28 cellular contexts compared by ENCODE assay signal in genomic region chrX:96052078-96052477, GRCh38.
DNase-seq lines count a peak whose midpoint lies in the region; ATAC-seq, FAIRE-seq and TF ChIP-seq lines count a peak whose summit lies in the region.
"Had no signal": no experiment of that assay in that cellular context is flagged by ENCODE, and none has a peak within 500 bp of the region (broad histone marks: within the 10 kb centered on the region; RNA-seq: fewer than 3 reads in every experiment).

No MANE protein-coding gene starts in this region.

- H3K4me1 ChIP-seq in astrocyte (ENCODE audit: insufficient read depth, low read length) (no peaks in the 10 kb centered on the region), lower lobe of right lung (no peaks in the 10 kb centered on the region)
- H3K4me1 ChIP-seq: BE2C, BLaER1 had no signal

- H3K27me3 Mint-ChIP-seq in astrocyte (ENCODE audit: low read depth, unreplicated experiment), result no peaks in the 10 kb centered on the region
- H3K27me3 Mint-ChIP-seq: CD4-positive, alpha-beta memory T cell; CD4-positive, CD25-positive, alpha-beta regulatory T cell had no signal

- no peaks in the 10 kb centered on the region for H3K4me1 Mint-ChIP-seq in astrocyte (ENCODE audit: low read depth, unreplicated experiment)
- H3K4me1 Mint-ChIP-seq: CD14-positive monocyte; CD4-positive, alpha-beta memory T cell; CD4-positive, CD25-positive, alpha-beta regulatory T cell; CD8-positive, alpha-beta memory T cell had no signal

- no peaks in the 10 kb centered on the region for H3K36me3 Mint-ChIP-seq in astrocyte (ENCODE audit: low read depth, unreplicated experiment)
- H3K36me3 Mint-ChIP-seq: CD14-positive monocyte; CD4-positive, alpha-beta memory T cell; CD4-positive, CD25-positive, alpha-beta regulatory T cell; CD8-positive, alpha-beta memory T cell had no signal

- intact Hi-C loops in lower lobe of right lung (cut with DNase I), result no loop called here

- H3K4me2 ChIP-seq in astrocyte (ENCODE audit: low read length), result no peak overlapping the region
- H3K4me2 ChIP-seq: BLaER1 had no signal

- H3K4me3 ChIP-seq in astrocyte (ENCODE audit: insufficient read depth, low read depth, low read length), result no peak overlapping the region
- H3K4me3 ChIP-seq in epithelial cell of esophagus (ENCODE audit: low read length), result no peak overlapping the region
- H3K4me3 ChIP-seq in lower lobe of right lung, result no peak overlapping the region
- H3K4me3 ChIP-seq: BLaER1, GM12878 had no signal

- no peak overlapping the region for H3K4me3 Mint-ChIP-seq in astrocyte (ENCODE audit: unreplicated experiment)
- H3K4me3 Mint-ChIP-seq: CD14-positive monocyte; CD4-positive, alpha-beta memory T cell; CD4-positive, CD25-positive, alpha-beta regulatory T cell; CD8-positive, alpha-beta memory T cell had no signal

- H3K9ac ChIP-seq in astrocyte (ENCODE audit: low read length), result no peak overlapping the region
- H3K9ac ChIP-seq: BLaER1 had no signal

- H3K9me3 ChIP-seq in astrocyte (ENCODE audit: insufficient read depth, low read depth, low read length) (no peaks in the 10 kb centered on the region), lower lobe of right lung (no peaks in the 10 kb centered on the region)
- H3K9me3 ChIP-seq: BE2C had no signal

- no peaks in the 10 kb centered on the region for H3K9me3 Mint-ChIP-seq in astrocyte (ENCODE audit: unreplicated experiment)

- no peaks in the 10 kb centered on the region for H4K20me1 ChIP-seq in astrocyte (ENCODE audit: insufficient read depth, low read length)
- H4K20me1 ChIP-seq: BLaER1 had no signal

- peak; percentile 87 for FAIRE-seq in astrocyte (lab: Jason Lieb, UNC)
- FAIRE-seq: GM12878, GM12892, GM18507, GM19239 had no signal

- no peak for TF ChIP-seq CTCF in astrocyte (IDR thresholded peaks at IDR 0.05; ENCODE audit: insufficient read depth, low read depth, low read length)
- TF ChIP-seq CTCF in epithelial cell of esophagus (IDR thresholded peaks at IDR 0.05; ENCODE audit: insufficient read depth, low read depth, low read length, missing control alignments), result no peak
- TF ChIP-seq CTCF in lower lobe of right lung (IDR thresholded peaks at IDR 0.05), result no peak

- H3K27ac Mint-ChIP-seq in astrocyte (ENCODE audit: unreplicated experiment), result no peak overlapping the region
- H3K27ac Mint-ChIP-seq: CD14-positive monocyte; CD4-positive, alpha-beta memory T cell; CD4-positive, CD25-positive, alpha-beta regulatory T cell; CD8-positive, alpha-beta memory T cell had no signal

- no peaks in the 10 kb centered on the region for H3K79me2 ChIP-seq in astrocyte (ENCODE audit: insufficient read depth, low read length)

- no peaks in the 10 kb centered on the region for H3K36me3 ChIP-seq in astrocyte (ENCODE audit: insufficient read depth, low read length)
- no peaks in the 10 kb centered on the region for H3K36me3 ChIP-seq in lower lobe of right lung
- H3K36me3 ChIP-seq: BE2C, BLaER1 had no signal

- no peak for ATAC-seq in GM19035 (IDR thresholded peaks at IDR 0.05; ENCODE audit: unreplicated experiment)
- ATAC-seq in lower lobe of right lung, result no peak
- ATAC-seq: GM12878 had no signal

- H3K27me3 ChIP-seq in astrocyte (ENCODE audit: insufficient read depth, low read length) (no peaks in the 10 kb centered on the region), lower lobe of right lung (ENCODE audit: low read depth) (no peaks in the 10 kb centered on the region)
- H3K27me3 ChIP-seq: BE2C had no signal

- H3K27ac ChIP-seq in astrocyte (ENCODE audit: low read depth, low read length) (no peak overlapping the region), lower lobe of right lung (no peak overlapping the region)
- H3K27ac ChIP-seq: BLaER1 had no signal

- DNase-seq in HT-29 (ENCODE audit: low spot score) (peak; percentile 36), HuH-7.5 (ENCODE audit: low spot score) (peak; percentile 0), astrocyte (ENCODE audit: low read depth) (no peak), epithelial cell of esophagus (ENCODE audit: low read depth) (peak; percentile 50), NCI-H524 treated with DMSO at 0.1 percent for 48 hours (lab: John Stamatoyannopoulos, UW) (no peak), NCI-H748 (lab: John Stamatoyannopoulos, UW; ENCODE audit: unreplicated experiment) (no peak), lower lobe of right lung (no peak)
- DNase-seq: 8988T; ACHN; BE2C; C1 segment of cervical spinal cord; CD4-positive, alpha-beta memory T cell; CD4-positive, CD25-positive, alpha-beta regulatory T cell; CD8-positive, alpha-beta memory T cell; COR-L47; DMS 273 treated with DMSO at 0.1 percent for 48 hours; DMS153; DMS79; DND-41; EL; GDM1 had no signal

- H2AFZ ChIP-seq in astrocyte (ENCODE audit: low read depth, low read length), result no peak overlapping the region

Comparison
In these comparisons a context has a peak if more than half of its experiments do, and no peak if none do; other contexts are left out.
1. DNase-seq: peak in HT-29 (single experiment), HuH-7.5 (single experiment) and epithelial cell of esophagus (single experiment); none in astrocyte (single experiment), NCI-H524 treated with DMSO at 0.1 percent for 48 hours (single experiment), NCI-H748 (single experiment) and lower lobe of right lung (single experiment).